Comparison of ENCODE assay signal across 26 cellular contexts in the genomic region with DNA sequence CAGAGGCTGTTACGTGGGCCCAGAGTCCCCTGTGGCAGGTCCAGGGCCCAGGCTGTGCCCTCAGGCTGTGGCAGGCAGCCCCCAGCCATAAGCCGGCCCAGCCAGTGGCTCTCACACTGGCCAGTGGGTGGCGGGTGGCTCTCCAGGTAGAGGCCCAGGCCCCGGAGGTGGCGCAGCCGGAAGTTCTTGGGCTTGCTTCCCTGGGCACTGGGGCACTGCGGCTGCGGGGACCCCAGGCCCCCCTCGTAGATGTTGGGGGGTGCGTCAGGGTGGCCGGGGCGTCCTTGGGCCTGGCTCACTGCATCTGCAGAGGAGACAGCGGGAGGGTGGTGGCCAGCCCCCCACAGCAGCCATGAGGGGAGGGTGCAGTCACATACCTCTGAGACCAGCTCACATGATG. TPM values are rescaled to one million over a fixed set of nuclear protein-coding genes. Genes with fewer than 3 reads are reported as not detected.
DNase-seq lines count a peak whose midpoint lies in the region; ATAC-seq, FAIRE-seq and TF ChIP-seq lines count a peak whose summit lies in the region.
"Had no signal": no experiment of that assay in that cellular context is flagged by ENCODE, and none has a peak within 500 bp of the region (broad histone marks: within the 10 kb centered on the region; RNA-seq: fewer than 3 reads in every experiment).

No MANE protein-coding gene starts in this region.

- DNase-seq in natural killer cell treated with Interleukin-12 subunit alpha and Interleukin-12 subunit beta and Interleukin-15 and Interleukin-18, amount 100 ng/mL, for 72 hours (ENCODE audit: low spot score) = peak; percentile 49
- DNase-seq in natural killer cell = no peak
- DNase-seq in chondrocyte (ENCODE audit: low spot score) = peak; percentile 78
- no peak for DNase-seq in neuronal stem cell (ENCODE audit: low spot score)
- no peak for DNase-seq in frontal cortex (ENCODE audit: low spot score in 2 of 2)
- DNase-seq: CD4-positive, CD25-positive, alpha-beta regulatory T cell; HFFc6; NCI-H1048; NCI-H1417; NCI-H1694; NCI-H2029 treated with DMSO at 0.1 percent for 48 hours; NCI-H446 treated with DMSO at 0.1 percent for 48 hours; NCI-H526; NCI-H82; NK-92 treated with Interleukin-12 subunit alpha and Interleukin-12 subunit beta, amount 100 ng/mL, for 24 hours; RPMI8226; SHP77 had no signal

- peak overlapping the region; percentile 17 for H3K14ac ChIP-seq in neuronal stem cell (ENCODE audit: low read length)

- TF ChIP-seq CTCF in natural killer cell (IDR thresholded peaks at IDR 0.05) (no peak), chondrocyte (IDR thresholded peaks at IDR 0.05) (no peak)

- peak overlapping the region; percentile 22 for H2AFZ ChIP-seq in neuronal stem cell (ENCODE audit: low read length)

- H3K18ac ChIP-seq in neuronal stem cell (ENCODE audit: low read length) = peak overlapping the region; percentile 48

- H3K4me2 ChIP-seq in neuronal stem cell (ENCODE audit: insufficient read depth, low read length, poor library complexity, severe bottlenecking) = no peak overlapping the region
- H3K4me2 ChIP-seq: BLaER1, KMS-11 had no signal

- H4K8ac ChIP-seq in neuronal stem cell (ENCODE audit: low read depth, low read length) = no peak overlapping the region

- peak overlapping the region; percentile 55 for H3K23ac ChIP-seq in neuronal stem cell (ENCODE audit: low read depth, low read length, poor library complexity)

- WGBS in neuronal stem cell (ENCODE audit: extremely low coverage in 2 of 2, insufficient read length in 2 of 2, insufficient replicate concordance in 1 of 2), 2 donors = no CpG with 5 or more reads among the region's 13 CpGs

- no peak overlapping the region for H2BK12ac ChIP-seq in neuronal stem cell (ENCODE audit: low read length)

- no peaks in the 10 kb centered on the region for H3K4me1 ChIP-seq in neuronal stem cell (ENCODE audit: control insufficient read depth in 2 of 2, insufficient read depth in 1 of 2, low read depth in 1 of 2, low read length in 2 of 2)
- H3K4me1 ChIP-seq: HAP-1 had no signal

- intact Hi-C loops in natural killer cell (cut with micrococcal nuclease) = no loop called here

- no peak overlapping the region for H3K9ac ChIP-seq in neuronal stem cell (ENCODE audit: low read depth, low read length, poor library complexity)
- H3K9ac ChIP-seq: BLaER1, KMS-11 had no signal

- peak overlapping the region; percentile 88 for H2AK5ac ChIP-seq in neuronal stem cell (ENCODE audit: low read depth, low read length)

- peaks cover 8% of the 10 kb centered on the region for H3K79me1 ChIP-seq in neuronal stem cell (ENCODE audit: low read depth, low read length)

- no peak overlapping the region for H3K4me3 ChIP-seq in neuronal stem cell (ENCODE audit: low read length in 2 of 2)
- H3K4me3 ChIP-seq: BLaER1, HAP-1 had no signal

- H3K4me1 Mint-ChIP-seq in natural killer cell treated with Interleukin-12 subunit alpha and Interleukin-12 subunit beta and Interleukin-15 and Interleukin-18, amount 100 ng/mL, for 72 hours (ENCODE audit: low read depth in 2 of 2) = peaks cover 3 to 5% of the 10 kb centered on the region in 2 donors
- H3K4me1 Mint-ChIP-seq in natural killer cell (peaks cover 4 to 7% of the 10 kb centered on the region in 2 donors), chondrocyte (ENCODE audit: low read depth) (no peaks in the 10 kb centered on the region)

- no peaks in the 10 kb centered on the region for H3K36me3 Mint-ChIP-seq in natural killer cell treated with Interleukin-12 subunit alpha and Interleukin-12 subunit beta and Interleukin-15 and Interleukin-18, amount 100 ng/mL, for 72 hours
- H3K36me3 Mint-ChIP-seq in natural killer cell = no peaks in the 10 kb centered on the region
- H3K36me3 Mint-ChIP-seq in chondrocyte (ENCODE audit: low read depth) = no peaks in the 10 kb centered on the region
- H3K36me3 Mint-ChIP-seq: CD4-positive, CD25-positive, alpha-beta regulatory T cell; IgD-negative memory B cell had no signal

- H4K91ac ChIP-seq in neuronal stem cell (ENCODE audit: low read depth, low read length, poor library complexity) = no peak overlapping the region

- H3K4me3 Mint-ChIP-seq in natural killer cell treated with Interleukin-12 subunit alpha and Interleukin-12 subunit beta and Interleukin-15 and Interleukin-18, amount 100 ng/mL, for 72 hours = no peak overlapping the region
- H3K4me3 Mint-ChIP-seq in natural killer cell (no peak overlapping the region), chondrocyte (ENCODE audit: unreplicated experiment) (no peak overlapping the region)
- H3K4me3 Mint-ChIP-seq: HFFc6, IgD-negative memory B cell had no signal

- peak; percentile 34 to 41 for ATAC-seq in natural killer cell treated with Interleukin-12 subunit alpha and Interleukin-12 subunit beta and Interleukin-15 and Interleukin-18, amount 100 ng/mL, for 72 hours
- ATAC-seq in natural killer cell = no peak
- ATAC-seq in HG03439 (IDR thresholded peaks at IDR 0.05; ENCODE audit: unreplicated experiment) = no peak
- ATAC-seq in GM18861 (IDR thresholded peaks at IDR 0.05; ENCODE audit: unreplicated experiment) = no peak

- peaks cover 0 to 2% of the 10 kb centered on the region in 2 donors for H3K9me3 ChIP-seq in neuronal stem cell (replicated peaks in 1 of 2; ENCODE audit: control insufficient read depth in 2 of 2, insufficient read depth in 1 of 2, low read depth in 1 of 2, low read length in 2 of 2)
- H3K9me3 ChIP-seq: BLaER1, HAP-1 had no signal

- H3K27me3 ChIP-seq in neuronal stem cell (ENCODE audit: control insufficient read depth in 3 of 3, insufficient read depth in 3 of 3, low read depth in 1 of 3, low read length in 3 of 3) = no peaks in the 10 kb centered on the region
- H3K27me3 ChIP-seq: BLaER1 had no signal

- no peak overlapping the region for H3K27ac Mint-ChIP-seq in natural killer cell treated with Interleukin-12 subunit alpha and Interleukin-12 subunit beta and Interleukin-15 and Interleukin-18, amount 100 ng/mL, for 72 hours
- H3K27ac Mint-ChIP-seq in natural killer cell (no peak overlapping the region), chondrocyte (ENCODE audit: unreplicated experiment) (no peak overlapping the region)
- H3K27ac Mint-ChIP-seq: CD4-positive, CD25-positive, alpha-beta regulatory T cell; HFFc6; IgD-negative memory B cell had no signal

- H3K9me3 Mint-ChIP-seq in natural killer cell treated with Interleukin-12 subunit alpha and Interleukin-12 subunit beta and Interleukin-15 and Interleukin-18, amount 100 ng/mL, for 72 hours = peaks cover 2% of the 10 kb centered on the region
- no peaks in the 10 kb centered on the region for H3K9me3 Mint-ChIP-seq in natural killer cell
- H3K9me3 Mint-ChIP-seq in chondrocyte (ENCODE audit: low read depth) = no peaks in the 10 kb centered on the region
- H3K9me3 Mint-ChIP-seq: CD4-positive, CD25-positive, alpha-beta regulatory T cell; HFFc6; IgD-negative memory B cell had no signal

- no peak overlapping the region for H3K4ac ChIP-seq in neuronal stem cell (ENCODE audit: low read length)

- no peak overlapping the region for H3K27ac ChIP-seq in neuronal stem cell (replicated peaks; ENCODE audit: low read length)
- H3K27ac ChIP-seq: BLaER1, KMS-11 had no signal

- peak overlapping the region; percentile 49 for H2BK15ac ChIP-seq in neuronal stem cell (ENCODE audit: low read length)

- no peak overlapping the region for H2BK120ac ChIP-seq in neuronal stem cell (ENCODE audit: low read depth, low read length)

- no peaks in the 10 kb centered on the region for H3K36me3 ChIP-seq in neuronal stem cell (replicated peaks in 1 of 2; ENCODE audit: control insufficient read depth in 2 of 2, insufficient read depth in 2 of 2, low read length in 2 of 2)
- H3K36me3 ChIP-seq: BLaER1, HAP-1 had no signal

- no peaks in the 10 kb centered on the region for H3K27me3 Mint-ChIP-seq in natural killer cell treated with Interleukin-12 subunit alpha and Interleukin-12 subunit beta and Interleukin-15 and Interleukin-18, amount 100 ng/mL, for 72 hours
- H3K27me3 Mint-ChIP-seq in natural killer cell (ENCODE audit: low read depth in 2 of 2) (no peaks in the 10 kb centered on the region), chondrocyte (ENCODE audit: low read depth) (no peaks in the 10 kb centered on the region)
- H3K27me3 Mint-ChIP-seq: IgD-negative memory B cell had no signal

- H2BK5ac ChIP-seq in neuronal stem cell (ENCODE audit: low read length) = no peak overlapping the region

- no peak for FAIRE-seq in frontal cortex (lab: Jason Lieb, UNC)
- FAIRE-seq: A204.1, D721Med had no signal

RNA-seq across cellular contexts. Expression of gene C16orf90, which starts 0.7 kb away (rescaled TPM):
- total RNA-seq in natural killer cell treated with Interleukin-12 subunit alpha and Interleukin-12 subunit beta and Interleukin-15 and Interleukin-18, amount 100 ng/mL, for 72 hours = not detected
- total RNA-seq in natural killer cell (not detected), chondrocyte (not detected in 3 replicates), frontal cortex (not detected)
- polyA plus RNA-seq in neuronal stem cell (2013, experiment 1 of 2) = not detected
- not detected for polyA plus RNA-seq in neuronal stem cell (2013, experiment 2 of 2)
- total RNA-seq: CD4-positive, CD25-positive, alpha-beta regulatory T cell; HFFc6 had no signal
- polyA plus RNA-seq: AG04450; CD4-positive, CD25-positive, alpha-beta regulatory T cell; IgD-negative memory B cell had no signal

RNA-seq across cellular contexts. Expression of gene CLUAP1, which starts 6.2 kb away (rescaled TPM):
- 10 to 100 TPM in 1 of 2 donors, 1 to 10 TPM in 1; 4.3 to 10.8 TPM for total RNA-seq in natural killer cell treated with Interleukin-12 subunit alpha and Interleukin-12 subunit beta and Interleukin-15 and Interleukin-18, amount 100 ng/mL, for 72 hours
- total RNA-seq in natural killer cell (1 to 10 TPM; 4.0 to 6.2 (median 4.7) TPM), chondrocyte (19.3 to 21.8 TPM (median 20.6 TPM) in 3 replicates), frontal cortex (42.0 TPM)
- 16.0 TPM for polyA plus RNA-seq in neuronal stem cell (2013, experiment 1 of 2)
- polyA plus RNA-seq in neuronal stem cell (2013, experiment 2 of 2) = 15.9 TPM

RNA-seq across cellular contexts. Expression of gene NAA60, which starts 51.1 kb away (rescaled TPM):
- total RNA-seq in natural killer cell treated with Interleukin-12 subunit alpha and Interleukin-12 subunit beta and Interleukin-15 and Interleukin-18, amount 100 ng/mL, for 72 hours = 10 to 100 TPM; 59.0 to 60.0 TPM
- total RNA-seq in natural killer cell (10 to 100 TPM; 45.1 to 69.0 (median 58.9) TPM), chondrocyte (46.5 to 51.1 TPM (median 47.2 TPM) in 3 replicates), frontal cortex (9.4 TPM)
- 60.5 TPM for polyA plus RNA-seq in neuronal stem cell (2013, experiment 1 of 2)
- polyA plus RNA-seq in neuronal stem cell (2013, experiment 2 of 2) = 63.6 TPM

RNA-seq across cellular contexts. Expression of gene ZNF597, which starts 51.3 kb away (rescaled TPM):
- 1 to 10 TPM; 2.7 to 2.9 TPM for total RNA-seq in natural killer cell treated with Interleukin-12 subunit alpha and Interleukin-12 subunit beta and Interleukin-15 and Interleukin-18, amount 100 ng/mL, for 72 hours
- total RNA-seq in natural killer cell (1 to 10 TPM; 1.8 to 3.5 (median 2.8) TPM), chondrocyte (2.0 to 2.7 TPM (median 2.5 TPM) in 3 replicates), frontal cortex (4.9 TPM)
- polyA plus RNA-seq in neuronal stem cell (2013, experiment 1 of 2) = 0.88 TPM
- polyA plus RNA-seq in neuronal stem cell (2013, experiment 2 of 2) = 0.89 TPM

Comparison
In these comparisons a context has a peak if more than half of its experiments do, and no peak if none do; other contexts are left out.
1. ATAC-seq: peak in natural killer cell treated with Interleukin-12 subunit alpha and Interleukin-12 subunit beta and Interleukin-15 and Interleukin-18, amount 100 ng/mL, for 72 hours (2 of 2); none in natural killer cell (0 of 3), HG03439 (single experiment) and GM18861 (single experiment).
2. DNase-seq: peak in natural killer cell treated with Interleukin-12 subunit alpha and Interleukin-12 subunit beta and Interleukin-15 and Interleukin-18, amount 100 ng/mL, for 72 hours (single experiment) and chondrocyte (single experiment); none in natural killer cell (single experiment), neuronal stem cell (single experiment) and frontal cortex (0 of 2).